In the genomic region with DNA sequence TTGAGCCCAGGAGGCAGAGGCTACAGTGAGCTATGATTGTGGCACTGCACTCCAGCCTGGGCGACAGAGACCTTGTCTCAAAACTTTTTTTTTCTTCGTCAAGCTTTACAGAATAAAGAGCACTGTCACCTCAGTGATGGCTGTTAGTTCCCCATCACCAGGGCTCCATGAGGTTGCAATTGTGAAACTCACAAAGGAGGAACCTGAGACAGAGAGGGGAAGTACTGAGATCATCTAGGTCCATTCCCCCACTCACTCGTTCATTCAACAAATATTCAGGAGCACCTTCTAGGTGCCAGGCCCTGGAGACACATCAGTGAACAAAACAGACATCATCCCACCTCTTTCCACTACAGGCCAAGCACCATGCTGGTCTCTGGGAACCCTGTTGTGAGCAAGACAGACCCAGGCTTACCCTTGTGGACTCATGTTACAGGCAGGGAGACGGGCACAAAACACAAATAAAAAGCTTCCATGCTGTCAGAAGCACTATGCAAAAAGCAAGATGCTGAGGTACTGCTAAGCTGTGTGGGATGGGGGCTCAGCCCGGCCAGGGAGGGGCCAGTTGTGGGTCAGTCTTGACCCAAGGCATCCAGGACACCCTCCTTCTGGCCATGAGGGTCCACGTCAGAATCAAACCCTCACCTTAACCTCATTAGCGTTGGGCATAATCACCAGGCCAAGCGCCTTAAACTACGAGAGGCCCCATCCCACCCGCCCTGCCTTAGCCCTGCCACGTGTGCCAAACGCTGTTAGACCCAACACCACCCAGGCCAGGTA, we compare ENCODE assay signal across 8 cellular contexts.
A peak's percentile ranks its signal among the peaks of the same experiment; 100 is the strongest.
DNase-seq lines count a peak whose midpoint lies in the region; ATAC-seq and TF ChIP-seq lines count a peak whose summit lies in the region.
"Had no signal": no experiment of that assay in that cellular context is flagged by ENCODE, and none has a peak within 500 bp of the region (broad histone marks: within the 10 kb centered on the region; RNA-seq: fewer than 3 reads in every experiment).

No MANE protein-coding gene starts in this region.

- ATAC-seq in GM19324 (IDR thresholded peaks at IDR 0.05; ENCODE audit: low FRiP score, unreplicated experiment): peak; percentile 69
- peak; percentile 97 for ATAC-seq in HG02852 (IDR thresholded peaks at IDR 0.05; ENCODE audit: unreplicated experiment)

- H3K4me3 ChIP-seq in neutrophil (ENCODE audit: low read depth in 1 of 2, low read length in 1 of 2): peak overlapping the region; percentile 24 to 45
- H3K4me3 ChIP-seq in effector memory CD4-positive, alpha-beta T cell (ENCODE audit: insufficient read depth, low read depth, low read length, poor library complexity, severe bottlenecking): no peak overlapping the region

- no peaks in the 10 kb centered on the region for H3K36me3 ChIP-seq in neutrophil
- no peaks in the 10 kb centered on the region for H3K36me3 ChIP-seq in effector memory CD4-positive, alpha-beta T cell (ENCODE audit: control insufficient read depth, insufficient read depth, low read length)

- no peak for TF ChIP-seq CTCF in neutrophil (IDR thresholded peaks at IDR 0.05)

- no peaks in the 10 kb centered on the region for H3K27me3 ChIP-seq in neutrophil
- no peaks in the 10 kb centered on the region for H3K27me3 ChIP-seq in effector memory CD4-positive, alpha-beta T cell (replicated peaks; ENCODE audit: control insufficient read depth, insufficient read depth, low read length, poor library complexity, severe bottlenecking)

- H3K4me1 ChIP-seq in neutrophil (ENCODE audit: control insufficient read depth in 1 of 2, insufficient read depth in 1 of 2, low read depth in 1 of 2, low read length in 1 of 2): peaks cover 21 to 25% of the 10 kb centered on the region in 2 experiments
- H3K4me1 ChIP-seq in effector memory CD4-positive, alpha-beta T cell (ENCODE audit: control insufficient read depth, insufficient read depth, low read length, poor library complexity, severe bottlenecking): no peaks in the 10 kb centered on the region

- peak overlapping the region; percentile 95 for H3K27ac ChIP-seq in neutrophil
- no peak overlapping the region for H3K27ac ChIP-seq in effector memory CD4-positive, alpha-beta T cell (ENCODE audit: insufficient read depth, low read length, poor library complexity, severe bottlenecking)

- H3K9me3 ChIP-seq in neutrophil: no peaks in the 10 kb centered on the region
- H3K9me3 ChIP-seq in effector memory CD4-positive, alpha-beta T cell (ENCODE audit: control insufficient read depth, low read length): no peaks in the 10 kb centered on the region

- DNase-seq in NOMO-1 treated with DMSO at 0.1 percent for 48 hours (lab: John Stamatoyannopoulos, UW; ENCODE audit: unreplicated experiment): peak; percentile 99
- DNase-seq in effector memory CD4-positive, alpha-beta T cell: no peak
- DNase-seq in iPS-NIHi7 (ENCODE audit: extremely low spot score): no peak
- no peak for DNase-seq in NK-92 (lab: John Stamatoyannopoulos, UW; ENCODE audit: unreplicated experiment)
- DNase-seq: occipital lobe had no signal
